Comparison of ENCODE assay signal across 1 cellular context in the genomic region with DNA sequence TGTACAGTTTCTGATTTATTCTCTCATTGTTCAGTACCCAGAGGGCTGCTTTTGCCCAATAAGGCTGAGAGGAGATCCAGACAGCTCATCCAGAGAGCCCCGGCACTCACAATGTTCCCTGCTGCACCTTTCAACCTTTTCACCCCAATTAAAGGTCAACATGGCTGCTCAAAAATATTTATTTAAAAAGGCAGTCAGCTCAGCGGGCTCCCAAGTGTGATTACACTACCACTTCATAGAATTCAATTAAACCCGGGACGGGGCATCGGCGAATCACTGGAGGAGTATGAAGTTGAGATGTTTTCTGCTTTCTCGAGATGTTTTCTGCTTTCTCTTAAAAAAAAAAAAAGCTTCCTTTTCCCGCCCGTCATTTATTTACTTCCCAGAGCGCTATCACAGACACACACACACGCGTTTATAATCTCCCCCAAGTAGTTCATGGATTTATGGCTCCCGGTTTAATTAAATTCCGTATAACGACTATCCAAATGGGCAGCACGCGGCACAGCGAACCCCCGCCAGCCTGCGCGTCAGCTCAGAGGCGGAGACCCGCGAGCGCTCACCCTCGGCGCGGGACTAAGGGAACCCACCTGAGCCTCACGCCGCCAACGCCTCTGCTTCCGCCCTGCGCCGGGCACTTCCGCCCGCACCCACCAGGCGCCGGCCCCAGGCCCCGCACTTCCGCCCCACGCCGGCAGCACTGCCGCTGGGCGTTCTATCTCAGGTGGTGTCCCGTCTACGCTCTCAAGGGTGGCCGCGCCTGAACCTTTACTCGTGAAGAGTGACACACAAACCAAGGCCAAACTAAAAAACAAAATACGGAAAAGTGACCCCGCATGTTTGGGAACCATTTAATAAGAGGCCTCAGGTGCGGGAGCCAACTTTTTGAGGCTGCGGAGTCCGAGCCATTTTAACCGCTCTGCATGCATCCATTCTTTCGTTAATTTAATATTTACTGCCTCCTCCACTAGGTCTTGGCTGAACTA.
TF ChIP-seq lines count a peak whose summit lies in the region.

Gene C5orf63, minus strand, starts transcription at position 642 of the 986 bp plus-strand sequence. CDS start 14,507 bp downstream, outside the sequence.

TF ChIP-seq in endothelial cell of umbilical vein, 7 proteins besides CTCF, POLR2A, EP300 and RAD21:
- TF ChIP-seq EZH2 (IDR thresholded peaks at IDR 0.05; ENCODE audit: borderline replicate concordance, low read depth, low read length, severe bottlenecking) (no peak), MYC (IDR thresholded peaks at IDR 0.05; ENCODE audit: low read depth, low read length) (no peak), FOS (IDR thresholded peaks at IDR 0.05; ENCODE audit: borderline replicate concordance, insufficient read depth, low read length) (no peak)
- TF ChIP-seq, protein P1, sequence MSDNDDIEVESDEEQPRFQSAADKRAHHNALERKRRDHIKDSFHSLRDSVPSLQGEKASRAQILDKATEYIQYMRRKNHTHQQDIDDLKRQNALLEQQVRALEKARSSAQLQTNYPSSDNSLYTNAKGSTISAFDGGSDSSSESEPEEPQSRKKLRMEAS (IDR thresholded peaks at IDR 0.05; ENCODE audit: insufficient read depth, insufficient read length), result no peak
TF ChIP-seq in endothelial cell of umbilical vein: peak in this region for 0.
